27 cellular contexts compared by ENCODE assay signal in the genomic region with DNA sequence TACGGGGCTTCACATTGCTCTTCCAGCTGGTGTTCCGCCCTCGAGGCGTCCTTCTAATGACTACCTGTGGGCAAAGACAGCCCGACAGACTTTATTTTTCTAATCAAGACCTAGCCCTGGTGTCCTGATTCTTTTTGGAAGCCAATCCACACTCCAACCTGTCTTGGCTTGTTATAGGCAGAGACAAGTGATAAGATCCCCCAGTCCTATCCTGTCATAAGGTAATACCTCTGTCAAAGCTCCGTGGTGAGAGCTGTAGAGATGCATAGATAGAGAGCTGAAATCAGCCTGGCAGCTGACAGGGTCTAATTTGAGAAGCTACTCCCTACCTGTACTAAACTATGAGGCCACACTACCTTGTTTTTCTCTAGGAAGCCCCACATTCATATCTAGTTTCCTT.
"Had no signal": no experiment of that assay in that cellular context is flagged by ENCODE, and none has a peak within 500 bp of the region (broad histone marks: within the 10 kb centered on the region; RNA-seq: fewer than 3 reads in every experiment).

No MANE protein-coding gene starts in this region.

- H3K4me3 Mint-ChIP-seq: activated CD4-positive, alpha-beta memory T cell treated with anti-CD3 and anti-CD28 coated beads for 36 hours; activated T-cell treated with anti-CD3 and anti-CD28 coated beads, Interleukin-2, amount 50 U/mL, for 4 hours; activated T-helper 17 cell treated with anti-CD3 and anti-CD28 coated beads, Interleukin-2, amount 50 U/mL, for 72 hours; naive thymus-derived CD4-positive, alpha-beta T cell; neural crest cell; stimulated activated naive B cell treated with anti-CD40 and anti-IgM and Interleukin-4, amounts not matched to agents 10 μg/mL and 1 μg/mL and 100 μg/mL, for 72 hours had no signal

- H3K36me3 Mint-ChIP-seq: activated CD4-positive, alpha-beta memory T cell treated with anti-CD3 and anti-CD28 coated beads for 36 hours; stimulated activated naive B cell treated with anti-CD40 and anti-IgM and Interleukin-4, amounts not matched to agents 10 μg/mL and 1 μg/mL and 100 μg/mL, for 72 hours had no signal

- H3K27ac Mint-ChIP-seq: activated CD4-positive, alpha-beta memory T cell treated with anti-CD3 and anti-CD28 coated beads for 36 hours; activated T-helper 17 cell treated with anti-CD3 and anti-CD28 coated beads, Interleukin-2, amount 50 U/mL, for 72 hours; stimulated activated naive B cell treated with anti-CD40 and anti-IgM and Interleukin-4, amounts not matched to agents 10 μg/mL and 1 μg/mL and 100 μg/mL, for 72 hours had no signal

- ATAC-seq: activated T-cell treated with anti-CD3 and anti-CD28 coated beads, Interleukin-2, amount 50 U/mL, for 4 hours; activated T-helper 17 cell treated with anti-CD3 and anti-CD28 coated beads, Interleukin-2, amount 50 U/mL, for 72 hours; left colon; naive thymus-derived CD4-positive, alpha-beta T cell; pancreas; psoas muscle; stimulated activated naive B cell treated with anti-CD40 and anti-IgM and Interleukin-4, amounts not matched to agents 10 μg/mL and 1 μg/mL and 100 μg/mL, for 72 hours had no signal

- DNase-seq: activated CD4-positive, alpha-beta memory T cell treated with anti-CD3 and anti-CD28 coated beads for 36 hours; activated CD4-positive, alpha-beta T cell treated with anti-CD3 and anti-CD28 coated beads for 4 hours; activated gamma-delta T cell treated with Interleukin-2 at 50 U/mL for 16 hours; activated naive CD4-positive, alpha-beta T cell treated with anti-CD3 and anti-CD28 coated beads, Interleukin-2, amount 50 U/mL, for 16 hours; activated T-cell treated with anti-CD3 and anti-CD28 coated beads, Interleukin-2, amount 50 U/mL, for 4 hours; dorsolateral prefrontal cortex; effector memory CD4-positive, alpha-beta T cell; erythroblast; head of caudate nucleus; hippocampal formation; kidney; left colon; midbrain; naive thymus-derived CD4-positive, alpha-beta T cell; nucleus accumbens; pancreas; psoas muscle; stimulated activated CD4-positive, alpha-beta T cell treated with anti-CD3 and anti-CD28 coated beads, Interleukin-15, amount 100 ng/mL, for 24 hours; stimulated activated CD4-positive, alpha-beta T cell treated with anti-CD3 and anti-CD28 coated beads, Interleukin-2, amount 100 ng/mL, for 24 hours; stimulated activated naive B cell treated with anti-CD40 and anti-IgM and Interleukin-4, amounts not matched to agents 10 μg/mL and 1 μg/mL and 100 μg/mL, for 72 hours; stomach; tibial artery had no signal

- H3K9me3 ChIP-seq: pancreas, psoas muscle, stomach, tibial artery had no signal

- H3K36me3 ChIP-seq: pancreas, stomach, tibial artery had no signal

- H3K27me3 Mint-ChIP-seq: activated CD4-positive, alpha-beta memory T cell treated with anti-CD3 and anti-CD28 coated beads for 36 hours; activated T-helper 17 cell treated with anti-CD3 and anti-CD28 coated beads, Interleukin-2, amount 50 U/mL, for 72 hours; naive thymus-derived CD4-positive, alpha-beta T cell; stimulated activated naive B cell treated with anti-CD40 and anti-IgM and Interleukin-4, amounts not matched to agents 10 μg/mL and 1 μg/mL and 100 μg/mL, for 72 hours had no signal

- H3K4me3 ChIP-seq: coronary artery, dorsolateral prefrontal cortex, pancreas, psoas muscle, stomach, tibial artery had no signal

- H3K9me3 Mint-ChIP-seq: activated CD4-positive, alpha-beta memory T cell treated with anti-CD3 and anti-CD28 coated beads for 36 hours; activated T-cell treated with anti-CD3 and anti-CD28 coated beads, Interleukin-2, amount 50 U/mL, for 4 hours; activated T-helper 17 cell treated with anti-CD3 and anti-CD28 coated beads, Interleukin-2, amount 50 U/mL, for 72 hours; naive thymus-derived CD4-positive, alpha-beta T cell; neural crest cell; stimulated activated naive B cell treated with anti-CD40 and anti-IgM and Interleukin-4, amounts not matched to agents 10 μg/mL and 1 μg/mL and 100 μg/mL, for 72 hours had no signal

- H3K4me1 Mint-ChIP-seq: neural crest cell had no signal

- H3K27me3 ChIP-seq: dorsolateral prefrontal cortex, pancreas, stomach had no signal

- H3K27ac ChIP-seq: coronary artery, dorsolateral prefrontal cortex, pancreas, psoas muscle, stomach, tibial artery, VCaP had no signal

- H3K4me1 ChIP-seq: pancreas, psoas muscle, tibial artery had no signal

- FAIRE-seq: kidney, pancreas, TTC549 had no signal
